10 cellular contexts compared by ENCODE assay signal in genomic region chr14:36553650-36554260, GRCh38. TPM values are rescaled to one million over a fixed set of nuclear protein-coding genes. Genes with fewer than 3 reads are reported as not detected.
A peak's percentile ranks its signal among the peaks of the same experiment; 100 is the strongest.
DNase-seq lines count a peak whose midpoint lies in the region; ATAC-seq and TF ChIP-seq lines count a peak whose summit lies in the region.
"Had no signal": no experiment of that assay in that cellular context is flagged by ENCODE, and none has a peak within 500 bp of the region (broad histone marks: within the 10 kb centered on the region; RNA-seq: fewer than 3 reads in every experiment).

No MANE protein-coding gene starts in this region.

- TF ChIP-seq EP300 in ovary (IDR thresholded peaks at IDR 0.05), result no peak

- no peak for DNase-seq in activated naive CD8-positive, alpha-beta T cell treated with anti-CD3 and anti-CD28 coated beads, Interleukin-2, amount 10 ng/mL, durations not matched to agents 7 days and 5 days
- no peak for DNase-seq in activated naive CD8-positive, alpha-beta T cell treated with anti-CD3 and anti-CD28 coated beads, Interleukin-2, amount 50 U/mL, for 24 hours
- DNase-seq in HPDE6-E6E7 (ENCODE audit: extremely low spot score) (peak; percentile 19), NCI-H774 (lab: John Stamatoyannopoulos, UW) (peak; percentile 23), cerebellum (ENCODE audit: low spot score) (peak; percentile 13), lung microvascular endothelial cell (ENCODE audit: low read depth in 2 of 2) (peak; percentile 57 to 66), ovary (no peak)

- no peak overlapping the region for H3K27ac ChIP-seq in ovary

- no peaks in the 10 kb centered on the region for H3K36me3 Mint-ChIP-seq in activated naive CD8-positive, alpha-beta T cell treated with anti-CD3 and anti-CD28 coated beads, Interleukin-2, amount 10 ng/mL, durations not matched to agents 7 days and 5 days
- no peaks in the 10 kb centered on the region for H3K36me3 Mint-ChIP-seq in activated naive CD8-positive, alpha-beta T cell treated with anti-CD3 and anti-CD28 coated beads, Interleukin-2, amount 50 U/mL, for 24 hours (ENCODE audit: low read depth)

- no peaks in the 10 kb centered on the region for H3K9me3 Mint-ChIP-seq in activated naive CD8-positive, alpha-beta T cell treated with anti-CD3 and anti-CD28 coated beads, Interleukin-2, amount 10 ng/mL, durations not matched to agents 7 days and 5 days
- H3K9me3 Mint-ChIP-seq in activated naive CD8-positive, alpha-beta T cell treated with anti-CD3 and anti-CD28 coated beads, Interleukin-2, amount 50 U/mL, for 24 hours, result no peaks in the 10 kb centered on the region
- H3K9me3 Mint-ChIP-seq: dendritic cell treated with granulocyte-macrophage colony-stimulating factor and Interleukin-4, amounts not matched to agents 40 ng/mL and 50 ng/mL, for 4 days; stimulated activated naive CD8-positive, alpha-beta T cell treated with anti-CD3 and anti-CD28 coated beads, Interleukin-15, Interleukin-2, amounts not matched to agents 100 ng/mL and 50 ng/mL, for 24 hours had no signal

- no peaks in the 10 kb centered on the region for H3K4me1 ChIP-seq in ovary (ENCODE audit: insufficient read depth)

- no peak overlapping the region for H3K4me3 ChIP-seq in ovary

- no peaks in the 10 kb centered on the region for H3K27me3 ChIP-seq in ovary

- WGBS in ovary, 3 donors, result 33 to 38% (median 34%) methylated on average over 4 of the region's 4 CpGs

- H3K4me1 Mint-ChIP-seq in activated naive CD8-positive, alpha-beta T cell treated with anti-CD3 and anti-CD28 coated beads, Interleukin-2, amount 10 ng/mL, durations not matched to agents 7 days and 5 days, result no peaks in the 10 kb centered on the region
- H3K4me1 Mint-ChIP-seq in activated naive CD8-positive, alpha-beta T cell treated with anti-CD3 and anti-CD28 coated beads, Interleukin-2, amount 50 U/mL, for 24 hours, result no peaks in the 10 kb centered on the region

- no peak overlapping the region for H3K4me3 Mint-ChIP-seq in activated naive CD8-positive, alpha-beta T cell treated with anti-CD3 and anti-CD28 coated beads, Interleukin-2, amount 10 ng/mL, durations not matched to agents 7 days and 5 days
- H3K4me3 Mint-ChIP-seq in activated naive CD8-positive, alpha-beta T cell treated with anti-CD3 and anti-CD28 coated beads, Interleukin-2, amount 50 U/mL, for 24 hours, result no peak overlapping the region
- H3K4me3 Mint-ChIP-seq: dendritic cell treated with granulocyte-macrophage colony-stimulating factor and Interleukin-4, amounts not matched to agents 40 ng/mL and 50 ng/mL, for 4 days; stimulated activated naive CD8-positive, alpha-beta T cell treated with anti-CD3 and anti-CD28 coated beads, Interleukin-15, Interleukin-2, amounts not matched to agents 100 ng/mL and 50 ng/mL, for 24 hours had no signal

- no peaks in the 10 kb centered on the region for H3K9me3 ChIP-seq in ovary

- no peak for TF ChIP-seq CTCF in ovary (IDR thresholded peaks at IDR 0.05)

- intact Hi-C loops in ovary (cut with DNase I), result no loop called here

- no peak overlapping the region for H3K27ac Mint-ChIP-seq in activated naive CD8-positive, alpha-beta T cell treated with anti-CD3 and anti-CD28 coated beads, Interleukin-2, amount 10 ng/mL, durations not matched to agents 7 days and 5 days
- H3K27ac Mint-ChIP-seq in activated naive CD8-positive, alpha-beta T cell treated with anti-CD3 and anti-CD28 coated beads, Interleukin-2, amount 50 U/mL, for 24 hours, result no peak overlapping the region
- H3K27ac Mint-ChIP-seq: dendritic cell treated with granulocyte-macrophage colony-stimulating factor and Interleukin-4, amounts not matched to agents 40 ng/mL and 50 ng/mL, for 4 days; stimulated activated naive CD8-positive, alpha-beta T cell treated with anti-CD3 and anti-CD28 coated beads, Interleukin-15, Interleukin-2, amounts not matched to agents 100 ng/mL and 50 ng/mL, for 24 hours had no signal

- no peaks in the 10 kb centered on the region for H3K36me3 ChIP-seq in ovary

- ATAC-seq in activated naive CD8-positive, alpha-beta T cell treated with anti-CD3 and anti-CD28 coated beads, Interleukin-2, amount 10 ng/mL, durations not matched to agents 7 days and 5 days (ENCODE audit: low read depth), result peak; percentile 36
- ATAC-seq in activated naive CD8-positive, alpha-beta T cell treated with anti-CD3 and anti-CD28 coated beads, Interleukin-2, amount 50 U/mL, for 24 hours, result no peak
- ATAC-seq in HG02610 (IDR thresholded peaks at IDR 0.05; ENCODE audit: unreplicated experiment), result no peak

- H3K27me3 Mint-ChIP-seq in activated naive CD8-positive, alpha-beta T cell treated with anti-CD3 and anti-CD28 coated beads, Interleukin-2, amount 10 ng/mL, durations not matched to agents 7 days and 5 days, result peaks cover 4% of the 10 kb centered on the region
- H3K27me3 Mint-ChIP-seq in activated naive CD8-positive, alpha-beta T cell treated with anti-CD3 and anti-CD28 coated beads, Interleukin-2, amount 50 U/mL, for 24 hours, result peaks cover 8% of the 10 kb centered on the region

- no peak for TF ChIP-seq POLR2A in ovary (IDR thresholded peaks at IDR 0.05)

- POLR2A ChIA-PET in activated naive CD8-positive, alpha-beta T cell treated with anti-CD3 and anti-CD28 coated beads, Interleukin-2, amount 10 ng/mL, durations not matched to agents 7 days and 5 days (lab: Charles Lee), result interaction anchor here (0.6 kb wide), 1 partner anchor 156 kb away, joined by 4 read pairs; no protein-coding TSS in a partner anchor

RNA-seq across cellular contexts. Expression of gene NKX2-8, which starts 28.7 kb away (rescaled TPM):
- total RNA-seq in activated naive CD8-positive, alpha-beta T cell treated with anti-CD3 and anti-CD28 coated beads, Interleukin-2, amount 10 ng/mL, durations not matched to agents 7 days and 5 days, result not detected
- total RNA-seq in cerebellum, result not detected
- not detected in 2 replicates for total RNA-seq in lung microvascular endothelial cell
- not detected for total RNA-seq in ovary
- not detected for polyA plus RNA-seq in ovary

RNA-seq across cellular contexts. Expression of gene NKX2-1, which starts 33.7 kb away (rescaled TPM):
- total RNA-seq in activated naive CD8-positive, alpha-beta T cell treated with anti-CD3 and anti-CD28 coated beads, Interleukin-2, amount 10 ng/mL, durations not matched to agents 7 days and 5 days, result not detected
- total RNA-seq in cerebellum (not detected), lung microvascular endothelial cell (under 0.01 TPM in 1 of 2 replicates, not detected in the other), ovary (under 1 TPM in 1 of 7 donors, not detected in 6; 0.18 TPM)
- polyA plus RNA-seq in ovary, result not detected

Comparison
In these comparisons a context has a peak if more than half of its experiments do, and no peak if none do; other contexts are left out.
1. DNase-seq: peak in HPDE6-E6E7 (single experiment), NCI-H774 (single experiment), cerebellum (single experiment) and lung microvascular endothelial cell (2 of 2); none in activated naive CD8-positive, alpha-beta T cell treated with anti-CD3 and anti-CD28 coated beads, Interleukin-2, amount 10 ng/mL, durations not matched to agents 7 days and 5 days (single experiment), activated naive CD8-positive, alpha-beta T cell treated with anti-CD3 and anti-CD28 coated beads, Interleukin-2, amount 50 U/mL, for 24 hours (single experiment) and ovary (0 of 5).